ENCODE assay signal across 25 cellular contexts in genomic region chr1:48068216-48068615, GRCh38.
"Had no signal": no experiment of that assay in that cellular context is flagged by ENCODE, and none has a peak within 500 bp of the region (broad histone marks: within the 10 kb centered on the region; RNA-seq: fewer than 3 reads in every experiment).

No MANE protein-coding gene starts in this region.

- H3K4me3 ChIP-seq: heart right ventricle, hepatocyte, left lung, lower lobe of right lung, mucosa of descending colon, ovary, prostate gland, skin epidermis, stomach, testis, thyroid gland, upper lobe of right lung had no signal

- ATAC-seq: heart right ventricle; left colon; left lung; lower lobe of right lung; mucosa of descending colon; naive thymus-derived CD4-positive, alpha-beta T cell; right cardiac atrium; sciatic nerve; stimulated activated naive B cell treated with anti-CD40 and anti-IgM and Interleukin-4, amounts not matched to agents 10 μg/mL and 1 μg/mL and 100 μg/mL, for 72 hours; stimulated activated naive CD8-positive, alpha-beta T cell treated with anti-CD3 and anti-CD28 coated beads, Interleukin-15, Interleukin-2, amounts not matched to agents 100 U/mL and 50 U/mL, for 24 hours; upper lobe of right lung had no signal

- DNase-seq: heart right ventricle; left colon; left lung; lower lobe of right lung; midbrain; mucosa of descending colon; naive thymus-derived CD4-positive, alpha-beta T cell; ovary; retina; right cardiac atrium; stimulated activated CD4-positive, alpha-beta T cell treated with anti-CD3 and anti-CD28 coated beads, Interleukin-12 subunit alpha, Interleukin-12 subunit beta, amount 100 ng/mL, for 4 hours; stimulated activated CD4-positive, alpha-beta T cell treated with anti-CD3 and anti-CD28 coated beads, Interleukin-15, amount 100 ng/mL, for 24 hours; stimulated activated CD4-positive, alpha-beta T cell treated with anti-CD3 and anti-CD28 coated beads, Interleukin-2, amount 100 ng/mL, for 24 hours; stimulated activated CD4-positive, alpha-beta T cell treated with anti-CD3 and anti-CD28 coated beads, Interleukin-4, amount 100 ng/mL, for 1 hour; stimulated activated naive B cell treated with anti-CD40 and anti-IgM and Interleukin-4, amounts not matched to agents 10 μg/mL and 1 μg/mL and 100 μg/mL, for 72 hours; stimulated activated naive CD8-positive, alpha-beta T cell treated with anti-CD3 and anti-CD28 coated beads, Interleukin-15, Interleukin-2, amounts not matched to agents 100 U/mL and 50 U/mL, for 24 hours; stomach; testis; thyroid gland; trophoblast cell; upper lobe of right lung had no signal

- H3K27me3 ChIP-seq: hepatocyte, ovary, testis, thyroid gland, upper lobe of right lung had no signal

- H3K4me1 ChIP-seq: heart right ventricle, left lung, lower lobe of right lung, prostate gland, stomach, testis, thyroid gland had no signal

- H3K9me3 ChIP-seq: heart right ventricle, left lung, lower lobe of right lung, mucosa of descending colon, ovary, prostate gland, stomach, testis, thyroid gland, upper lobe of right lung had no signal

- H3K27ac ChIP-seq: heart right ventricle, hepatocyte, left lung, lower lobe of right lung, ovary, prostate gland, skin epidermis, stomach, testis, thyroid gland, upper lobe of right lung had no signal

- H3K36me3 ChIP-seq: heart right ventricle, left lung, lower lobe of right lung, ovary, prostate gland, stomach, thyroid gland, upper lobe of right lung had no signal
